8 cellular contexts compared by ENCODE assay signal in genomic region chr1:148038462-148039333, GRCh38.
DNase-seq lines count a peak whose midpoint lies in the region; ATAC-seq and TF ChIP-seq lines count a peak whose summit lies in the region.
"Not testable (repeated sequence)": the region's sequence is repeated elsewhere in the genome, so short reads cannot be mapped to it uniquely, and the experiment has no call there.

No MANE protein-coding gene starts in this region.

- TF ChIP-seq CTCF in endothelial cell (IDR thresholded peaks at IDR 0.05; ENCODE audit: unreplicated experiment), result not testable (repeated sequence)

- not testable (repeated sequence) for H3K4me1 Mint-ChIP-seq in endothelial cell (ENCODE audit: unreplicated experiment)

- H3K36me3 Mint-ChIP-seq in endothelial cell (ENCODE audit: low read depth, unreplicated experiment), result not testable (repeated sequence)

- DNase-seq in DMS 273 treated with DMSO at 0.1 percent for 48 hours (lab: John Stamatoyannopoulos, UW), result peak; percentile 93
- DNase-seq in HS-27A (ENCODE audit: low read depth), result peak; percentile 36
- DNase-seq in NOMO-1 (lab: John Stamatoyannopoulos, UW; ENCODE audit: unreplicated experiment in 2 of 2), result peak; percentile 70 to 75
- DNase-seq in activated CD8-positive, alpha-beta memory T cell treated with anti-CD3 and anti-CD28 coated beads, Interleukin-2, amount 50 U/mL, for 1 hour (ENCODE audit: extremely low read depth), result peak; percentile 46
- peak; percentile 43 for DNase-seq in endothelial cell (ENCODE audit: low spot score)
- peak; percentile 56 for DNase-seq in midbrain (lab: John Stamatoyannopoulos, UW)
- DNase-seq in stimulated activated CD8-positive, alpha-beta memory T cell treated with anti-CD3 and anti-CD28 coated beads, Interleukin-4, amount 100 ng/mL, for 24 hours (ENCODE audit: low read depth), result peak; percentile 45

- not testable (repeated sequence) for H3K9me3 Mint-ChIP-seq in endothelial cell (ENCODE audit: unreplicated experiment)

- ATAC-seq in GM21447 (IDR thresholded peaks at IDR 0.05; ENCODE audit: unreplicated experiment), result peak; percentile 85

- H3K4me3 Mint-ChIP-seq in endothelial cell (ENCODE audit: unreplicated experiment), result peak overlapping the region; percentile 86

- not testable (repeated sequence) for H3K27me3 Mint-ChIP-seq in endothelial cell (ENCODE audit: unreplicated experiment)

- H3K27ac Mint-ChIP-seq in endothelial cell (ENCODE audit: unreplicated experiment), result peak overlapping the region; percentile 94

Comparison
In these comparisons a context has a peak if more than half of its experiments do, and no peak if none do; other contexts are left out.
1. Peak in every context shown above with its lines: DNase-seq and ATAC-seq.
2. DNase-seq: peak in every context shown above with its lines; median percentile 93 in DMS 273 treated with DMSO at 0.1 percent for 48 hours; 72 in NOMO-1; 56 in midbrain; 46 in activated CD8-positive, alpha-beta memory T cell treated with anti-CD3 and anti-CD28 coated beads, Interleukin-2, amount 50 U/mL, for 1 hour; 45 in stimulated activated CD8-positive, alpha-beta memory T cell treated with anti-CD3 and anti-CD28 coated beads, Interleukin-4, amount 100 ng/mL, for 24 hours; 43 in endothelial cell; 36 in HS-27A.